ENCODE assay signal across 8 cellular contexts in genomic region chr9:86246752-86247161, GRCh38.
DNase-seq lines count a peak whose midpoint lies in the region; ATAC-seq and TF ChIP-seq lines count a peak whose summit lies in the region.

No MANE protein-coding gene starts in this region.

- DNase-seq in KBM-7 (peak; percentile 6), iPS-NIHi11 (ENCODE audit: low spot score) (peak; percentile 28), DMS79 (lab: John Stamatoyannopoulos, UW) (no peak), EL (no peak)
- DNase-seq in central memory CD4-positive, alpha-beta T cell = no peak
- no peak for DNase-seq in effector CD8-positive, alpha-beta T cell (lab: John Stamatoyannopoulos, UW)

- in situ Hi-C loops in KBM-7 (cut with MboI; ENCODE audit: low pct_unique_long_range_greater_than_20kb, low sequenced_read_pairs) = no loop called here

- peak; percentile 22; the same call in 1 of the 2 replicates for TF ChIP-seq CTCF in GM12874 (IDR thresholded peaks at IDR 0.05; ENCODE audit: insufficient read depth, low read depth, low read length)

- ATAC-seq in GM21576 (IDR thresholded peaks at IDR 0.05; ENCODE audit: unreplicated experiment) = peak; percentile 85

Comparison
In these comparisons a context has a peak if more than half of its experiments do, and no peak if none do; other contexts are left out.
1. DNase-seq: peak in KBM-7 (single experiment) and iPS-NIHi11 (single experiment); none in DMS79 (single experiment), central memory CD4-positive, alpha-beta T cell (single experiment), effector CD8-positive, alpha-beta T cell (single experiment) and EL (single experiment).